In genomic region chr20:53579266-53579580, GRCh38 we compare ENCODE assay signal across 8 cellular contexts. TPM values are rescaled to one million over a fixed set of nuclear protein-coding genes. Genes with fewer than 3 reads are reported as not detected.
A peak's percentile ranks its signal among the peaks of the same experiment; 100 is the strongest.
DNase-seq lines count a peak whose midpoint lies in the region; ATAC-seq and TF ChIP-seq lines count a peak whose summit lies in the region.

No MANE protein-coding gene starts in this region.

- ATAC-seq in GM18502 (IDR thresholded peaks at IDR 0.05; ENCODE audit: poor library complexity, unreplicated experiment): no peak

- DNase-seq in stimulated activated CD4-positive, alpha-beta T cell treated with anti-CD3 and anti-CD28 coated beads, Interleukin-1b, Interleukin-23, amount 100 ng/mL, for 48 hours: peak; percentile 19
- no peak for DNase-seq in stimulated activated CD4-positive, alpha-beta T cell treated with anti-CD3 and anti-CD28 coated beads, Interleukin-4, amount 100 ng/mL, for 1 hour
- DNase-seq in breast epithelium (ENCODE audit: low spot score in 2 of 2): no peak
- no peak for DNase-seq in vagina (ENCODE audit: extremely low spot score in 2 of 2)
- DNase-seq in mesenteric fat pad (ENCODE audit: low spot score): no peak
- no peak for DNase-seq in UCSD-AML1 (lab: John Stamatoyannopoulos, UW; ENCODE audit: unreplicated experiment)

- intact Hi-C loops in breast epithelium (cut with DNase I; ENCODE audit: low total_unique reads): loop anchor here (10.0 kb wide), 1 partner anchor 366 kb away; no protein-coding TSS in a partner anchor
- intact Hi-C loops in vagina (cut with DNase I): loop anchor here (5.0 kb wide), 1 partner anchor 333 kb away; no protein-coding TSS in a partner anchor

- TF ChIP-seq POLR2A in breast epithelium (IDR thresholded peaks at IDR 0.05) (no peak), vagina (IDR thresholded peaks at IDR 0.05) (no peak)

- H3K4me1 ChIP-seq in breast epithelium (peaks cover 0 to 26% of the 10 kb centered on the region in 2 donors), muscle layer of colon (ENCODE audit: insufficient read depth, low read length) (peaks cover 25% of the 10 kb centered on the region), vagina (peaks cover 48% of the 10 kb centered on the region)

- H3K4me3 ChIP-seq in breast epithelium (peak overlapping the region in 2 of 3 donors; percentile 24 to 40), muscle layer of colon (ENCODE audit: low read depth in 1 of 2, low read length in 2 of 2) (peak overlapping the region in 1 of 2 donors; percentile 48), vagina (peak overlapping the region in 1 of 2 donors; percentile 15)

- no peaks in the 10 kb centered on the region for H3K36me3 ChIP-seq in breast epithelium
- H3K36me3 ChIP-seq in muscle layer of colon (ENCODE audit: insufficient read depth, low read length): peaks cover 27% of the 10 kb centered on the region
- H3K36me3 ChIP-seq in vagina: peaks cover 0 to 46% of the 10 kb centered on the region in 2 donors

- H3K27me3 ChIP-seq in breast epithelium (no peaks in the 10 kb centered on the region), muscle layer of colon (ENCODE audit: control insufficient read depth in 1 of 2, insufficient read depth in 2 of 2, low read length in 2 of 2) (no peaks in the 10 kb centered on the region), vagina (no peaks in the 10 kb centered on the region)

- TF ChIP-seq CTCF in breast epithelium (IDR thresholded peaks at IDR 0.05) (no peak), vagina (IDR thresholded peaks at IDR 0.05) (no peak)

- no peaks in the 10 kb centered on the region for H3K9me3 ChIP-seq in breast epithelium
- H3K9me3 ChIP-seq in muscle layer of colon (ENCODE audit: low read length): no peaks in the 10 kb centered on the region
- H3K9me3 ChIP-seq in vagina: no peaks in the 10 kb centered on the region

- H3K9ac ChIP-seq in muscle layer of colon (ENCODE audit: low read length): peak overlapping the region; percentile 8

- peak overlapping the region; percentile 79 to 84 for H3K27ac ChIP-seq in breast epithelium
- no peak overlapping the region for H3K27ac ChIP-seq in muscle layer of colon (ENCODE audit: low read depth, low read length)
- H3K27ac ChIP-seq in vagina: peak overlapping the region; percentile 78

RNA-seq across cellular contexts. Expression of gene ZNF217, which starts 14.4 kb away (rescaled TPM):
- total RNA-seq in breast epithelium (10 to 100 TPM; 22.4 to 54.7 (median 48.3) TPM), vagina (30.4 TPM), mesenteric fat pad (61.4 TPM)
